8 cellular contexts compared by ENCODE assay signal in the genomic region with DNA sequence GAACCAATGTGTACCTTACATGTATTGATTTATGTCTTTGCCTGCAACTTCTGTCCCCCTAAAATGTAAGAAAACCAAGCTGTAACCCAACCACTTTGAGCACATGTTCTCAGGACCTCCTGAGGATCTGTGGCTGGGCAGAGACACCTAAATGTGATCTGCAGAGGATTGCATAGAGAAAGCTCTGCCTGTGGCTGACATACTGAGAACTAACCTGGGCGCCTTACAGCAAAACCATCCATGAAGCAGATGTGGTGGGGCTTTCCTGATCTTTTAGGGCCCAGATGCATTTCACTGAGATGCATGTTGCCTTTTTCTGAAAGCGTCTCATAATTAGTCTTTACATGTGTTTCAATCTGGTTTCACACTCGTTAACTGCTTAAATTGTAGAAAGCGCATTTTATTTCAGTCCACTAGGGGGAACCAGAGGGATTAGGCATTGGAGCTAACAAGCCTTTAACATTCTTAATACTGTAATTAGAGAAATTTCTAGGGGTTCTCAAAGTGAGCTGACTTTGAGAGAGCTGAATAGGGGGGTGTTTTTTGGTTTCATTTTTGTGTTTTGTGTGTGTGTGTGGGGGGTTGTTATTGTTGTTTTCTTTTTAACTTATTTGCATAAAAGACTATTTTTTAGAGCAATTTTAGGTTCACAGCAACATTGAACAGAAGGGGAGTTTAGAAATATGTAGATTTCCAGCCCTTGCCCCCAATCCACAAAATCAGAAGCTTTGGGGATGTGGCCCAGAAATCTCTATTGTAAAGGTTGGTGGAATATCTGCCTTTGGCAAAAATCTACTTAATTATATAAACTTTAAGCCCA. TPM values are rescaled to one million over a fixed set of nuclear protein-coding genes. Genes with fewer than 3 reads are reported as not detected.
A peak's percentile ranks its signal among the peaks of the same experiment; 100 is the strongest.
DNase-seq lines count a peak whose midpoint lies in the region; ATAC-seq, FAIRE-seq and TF ChIP-seq lines count a peak whose summit lies in the region.

No MANE protein-coding gene starts in this region.

- peak; percentile 88 to 90 for TF ChIP-seq RAD21 in K562 (CRISPR knock-in tag; conservative IDR thresholded peaks at IDR 0.05 in 1 of 2, IDR thresholded peaks at IDR 0.05 in 1 of 2)

- H3K79me2 ChIP-seq in K562 (ENCODE audit: control insufficient read depth, insufficient read depth, low read length), result no peaks in the 10 kb centered on the region

- peak; percentile 83 for ATAC-seq in GM19467 (IDR thresholded peaks at IDR 0.05; ENCODE audit: unreplicated experiment)
- peak; percentile 62 for ATAC-seq in HG03469 (IDR thresholded peaks at IDR 0.05; ENCODE audit: unreplicated experiment)
- ATAC-seq in K562, result peak; percentile 84
- ATAC-seq in stimulated activated memory B cell treated with anti-CD40 and anti-IgM and Interleukin-4, amounts not matched to agents 10 μg/mL and 1 μg/mL and 100 μg/mL, for 72 hours, result peak; percentile 56

- H3K4me3 ChIP-seq in K562, result no peak overlapping the region

- peak; percentile 61 to 90 (median 75); a peak in 5 of 6 replicates for TF ChIP-seq CTCF in K562 (IDR thresholded peaks at IDR 0.05 in 2 of 3, conservative IDR thresholded peaks at IDR 0.05 in 1 of 3; ENCODE audit: insufficient read depth in 2 of 3, low read depth in 1 of 3, low read length in 3 of 3)

- no peaks in the 10 kb centered on the region for H3K36me3 Mint-ChIP-seq in stimulated activated memory B cell treated with anti-CD40 and anti-IgM and Interleukin-4, amounts not matched to agents 10 μg/mL and 1 μg/mL and 100 μg/mL, for 72 hours

- H3K9me3 Mint-ChIP-seq in stimulated activated memory B cell treated with anti-CD40 and anti-IgM and Interleukin-4, amounts not matched to agents 10 μg/mL and 1 μg/mL and 100 μg/mL, for 72 hours, result no peaks in the 10 kb centered on the region

- H3K9me1 ChIP-seq in K562 (ENCODE audit: control insufficient read depth, insufficient read depth, low read length), result no peaks in the 10 kb centered on the region

- H3K9me3 ChIP-seq in K562 (replicated peaks; ENCODE audit: control insufficient read depth, insufficient read depth, low read depth, low read length), result no peaks in the 10 kb centered on the region

- POLR2A ChIA-PET in K562 (lab: Yijun Ruan, JAX), result interaction anchor here (0.6 to 1.3 kb wide), 3 partner anchors 18 to 878 kb away, joined by 4 to 5 read pairs (median 4); no protein-coding TSS in a partner anchor

- no TSS peak for BruUV-seq in K562 (replicated peaks; lab: Mats Ljungman, UMichigan)

- H4K20me1 ChIP-seq in K562 (replicated peaks; ENCODE audit: control insufficient read depth, insufficient read depth, low read length), result no peaks in the 10 kb centered on the region

- no peak for TF ChIP-seq EP300 in K562 (IDR thresholded peaks at IDR 0.05; ENCODE audit: low read length)

- peak overlapping the region; percentile 27; the same call in 1 of the 3 replicates for H3K27ac ChIP-seq in K562 (ENCODE audit: extremely low read depth, low read depth, low read length)

- peak; percentile 91 for FAIRE-seq in K562 (lab: Jason Lieb, UNC)

- H3K4me2 ChIP-seq in K562 (ENCODE audit: insufficient read depth, low read length), result no peak overlapping the region

- peaks cover 7% of the 10 kb centered on the region for H3K4me1 Mint-ChIP-seq in stimulated activated memory B cell treated with anti-CD40 and anti-IgM and Interleukin-4, amounts not matched to agents 10 μg/mL and 1 μg/mL and 100 μg/mL, for 72 hours

- H3K36me3 ChIP-seq in K562 (ENCODE audit: control insufficient read depth, insufficient read depth, low read length), result no peaks in the 10 kb centered on the region

- H3K27me3 ChIP-seq in K562 (ENCODE audit: control insufficient read depth in 2 of 2, insufficient read depth in 2 of 2, low read length in 2 of 2), result no peaks in the 10 kb centered on the region

- H3K4me3 Mint-ChIP-seq in stimulated activated memory B cell treated with anti-CD40 and anti-IgM and Interleukin-4, amounts not matched to agents 10 μg/mL and 1 μg/mL and 100 μg/mL, for 72 hours, result no peak overlapping the region

- TF ChIP-seq POLR2A in K562 (conservative IDR thresholded peaks at IDR 0.05), result no peak

- intact Hi-C loops in K562 (cut with micrococcal nuclease), result loop anchor here (2.0 kb wide), 1 partner anchor 51 kb away; no protein-coding TSS in a partner anchor

- CTCF ChIA-PET in K562 (lab: Yijun Ruan, JAX; ENCODE audit: low intra/inter-chr PET ratio), result interaction anchor here (0.5 to 1.0 kb wide), 3 partner anchors 156 to 214 kb away, joined by 3 to 5 read pairs (median 3); no protein-coding TSS in a partner anchor

- DNase-seq in EH (ENCODE audit: low read depth) (peak; percentile 73), NCI-H748 (lab: John Stamatoyannopoulos, UW; ENCODE audit: unreplicated experiment) (peak; percentile 71), K562 (ENCODE audit: extremely low read depth in 1 of 4, low spot score in 3 of 4) (peak; percentile 57 to 86 (median 60)), inferior parietal cortex (ENCODE audit: extremely low spot score) (peak; percentile 87), GOT3 (lab: John Stamatoyannopoulos, UW) (no peak)

- peak overlapping the region; percentile 47 for H2AFZ ChIP-seq in K562 (ENCODE audit: low read depth, low read length)

- peaks cover 0 to 20% of the 10 kb centered on the region in 2 experiments; a peak in 3 of 5 replicates for H3K4me1 ChIP-seq in K562 (replicated peaks in 1 of 2; ENCODE audit: control insufficient read depth in 2 of 2, insufficient read depth in 2 of 2, low read length in 2 of 2)

- in situ Hi-C loops in K562 (cut with MboI), result loop anchor here (5.0 kb wide), 1 partner anchor 218 kb away; the partner anchor contains the start of gene MAN1A1

- WGBS in K562 (ENCODE audit: insufficient coverage, low coverage, missing lambda C conversion rate), result 14% methylated on average over 4 of the region's 4 CpGs

- H3K27me3 Mint-ChIP-seq in stimulated activated memory B cell treated with anti-CD40 and anti-IgM and Interleukin-4, amounts not matched to agents 10 μg/mL and 1 μg/mL and 100 μg/mL, for 72 hours, result peaks cover 18% of the 10 kb centered on the region

- no peak overlapping the region for H3K27ac Mint-ChIP-seq in stimulated activated memory B cell treated with anti-CD40 and anti-IgM and Interleukin-4, amounts not matched to agents 10 μg/mL and 1 μg/mL and 100 μg/mL, for 72 hours

- peak overlapping the region; percentile 11 to 16; a peak in 2 of 4 replicates for H3K9ac ChIP-seq in K562 (ENCODE audit: insufficient read depth in 1 of 2, low read depth in 2 of 2, low read length in 2 of 2)

TF ChIP-seq in K562, 482 proteins besides CTCF, POLR2A, EP300 and RAD21 (continues in another document):
- TF ChIP-seq DACH1 (IDR thresholded peaks at IDR 0.05; ENCODE audit: partially characterized antibody) (peak; percentile 69), BACH1 (tag; IDR thresholded peaks at IDR 0.05) (0 out of 2 replicates have a peak, but pooled peaks have one; percentile 32), SMARCA5 (IDR thresholded peaks at IDR 0.05) (peak; percentile 56; the same call in 1 of the 2 replicates), TCF3 (CRISPR knock-in tag; IDR thresholded peaks at IDR 0.05) (no peak)
- TF ChIP-seq, protein P1, sequence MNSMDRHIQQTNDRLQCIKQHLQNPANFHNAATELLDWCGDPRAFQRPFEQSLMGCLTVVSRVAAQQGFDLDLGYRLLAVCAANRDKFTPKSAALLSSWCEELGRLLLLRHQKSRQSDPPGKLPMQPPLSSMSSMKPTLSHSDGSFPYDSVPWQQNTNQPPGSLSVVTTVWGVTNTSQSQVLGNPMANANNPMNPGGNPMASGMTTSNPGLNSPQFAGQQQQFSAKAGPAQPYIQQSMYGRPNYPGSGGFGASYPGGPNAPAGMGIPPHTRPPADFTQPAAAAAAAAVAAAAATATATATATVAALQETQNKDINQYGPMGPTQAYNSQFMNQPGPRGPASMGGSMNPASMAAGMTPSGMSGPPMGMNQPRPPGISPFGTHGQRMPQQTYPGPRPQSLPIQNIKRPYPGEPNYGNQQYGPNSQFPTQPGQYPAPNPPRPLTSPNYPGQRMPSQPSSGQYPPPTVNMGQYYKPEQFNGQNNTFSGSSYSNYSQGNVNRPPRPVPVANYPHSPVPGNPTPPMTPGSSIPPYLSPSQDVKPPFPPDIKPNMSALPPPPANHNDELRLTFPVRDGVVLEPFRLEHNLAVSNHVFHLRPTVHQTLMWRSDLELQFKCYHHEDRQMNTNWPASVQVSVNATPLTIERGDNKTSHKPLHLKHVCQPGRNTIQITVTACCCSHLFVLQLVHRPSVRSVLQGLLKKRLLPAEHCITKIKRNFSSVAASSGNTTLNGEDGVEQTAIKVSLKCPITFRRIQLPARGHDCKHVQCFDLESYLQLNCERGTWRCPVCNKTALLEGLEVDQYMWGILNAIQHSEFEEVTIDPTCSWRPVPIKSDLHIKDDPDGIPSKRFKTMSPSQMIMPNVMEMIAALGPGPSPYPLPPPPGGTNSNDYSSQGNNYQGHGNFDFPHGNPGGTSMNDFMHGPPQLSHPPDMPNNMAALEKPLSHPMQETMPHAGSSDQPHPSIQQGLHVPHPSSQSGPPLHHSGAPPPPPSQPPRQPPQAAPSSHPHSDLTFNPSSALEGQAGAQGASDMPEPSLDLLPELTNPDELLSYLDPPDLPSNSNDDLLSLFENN (IDR thresholded peaks at IDR 0.05; ENCODE audit: low read depth in 2 of 2, low read length in 2 of 2), result no peak

RNA-seq across cellular contexts. Expression of gene FAM184A, which starts 50.9 kb away (rescaled TPM):
- 4.1 and 23.9 TPM in 2 replicates for total RNA-seq in K562 (2011; cell fraction: chromatin; rRNA removed; ENCODE audit: low replicate concordance)
- 2.7 and 4.9 TPM in 2 replicates for total RNA-seq in K562 (2011; cell fraction: nucleolus; rRNA removed)
- total RNA-seq in K562 (2011; cell fraction: nucleoplasm; rRNA removed), result 8.4 and 13.0 TPM in 2 replicates
- 7.8 and 8.4 TPM in 2 replicates for total RNA-seq in K562 (2014; rRNA removed)
- 16.8 and 18.7 TPM in 2 replicates for total RNA-seq in K562 (2014; rRNA removed; fragmentation: Illumina TruSeq; extraction: Trizol)
- 15.1 and 15.7 TPM in 2 replicates for total RNA-seq in K562 (2015; rRNA removed; fragmentation: Illumina TruSeq; extraction: Trizol)
- total RNA-seq in K562 (2021), result 9.5 and 13.6 TPM in 2 replicates
- polyA plus RNA-seq in K562 (2011; rRNA removed), result 10.7 and 13.1 TPM in 2 replicates
- polyA plus RNA-seq in K562 (2011; cell fraction: cytosol; rRNA removed), result 1.9 and 4.1 TPM in 2 replicates
- polyA plus RNA-seq in K562 (2011; cell fraction: nucleus; rRNA removed), result 13.8 and 14.7 TPM in 2 replicates
- 6.3 and 8.8 TPM in 2 replicates for polyA plus RNA-seq in K562 (2012)
- 11.2 and 15.1 TPM in 2 replicates for polyA plus RNA-seq in K562 (2014; fragmentation: Illumina TruSeq; extraction: Trizol)
- 1 to 10 TPM; 6.4 to 9.3 TPM for polyA plus RNA-seq in K562 (2014; fragmentation: Nextera tagmentation; extraction: Ambion mirVana)
- 9.9 and 10.1 TPM in 2 replicates for polyA plus RNA-seq in K562 (2014; rRNA removed)
- 10.7 and 12.1 TPM in 2 replicates for polyA minus RNA-seq in K562 (2011; rRNA and poly(A)+ RNA removed)
- polyA minus RNA-seq in K562 (2011; cell fraction: cytosol; rRNA and poly(A)+ RNA removed), result 3.3 and 6.6 TPM in 2 replicates
- 13.3 and 16.1 TPM in 2 replicates for polyA minus RNA-seq in K562 (2011; cell fraction: nucleus; rRNA and poly(A)+ RNA removed)
